In the genomic region with DNA sequence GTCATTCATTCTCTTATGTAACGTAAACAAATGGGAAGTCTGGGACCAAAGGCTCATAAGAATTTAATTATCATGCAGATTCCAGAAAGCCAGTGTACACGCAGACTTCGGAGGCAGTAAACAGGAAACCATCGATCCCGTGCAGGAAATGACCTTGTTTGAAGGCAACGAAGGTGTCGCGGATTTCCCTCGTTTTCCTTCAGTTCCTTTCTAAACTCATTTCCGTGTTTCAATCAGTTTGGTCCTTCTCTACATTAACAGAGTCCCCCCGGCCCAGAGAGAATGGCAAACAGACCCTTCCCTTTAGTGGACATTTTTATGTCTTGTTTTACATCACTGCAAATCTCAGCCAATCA, we compare ENCODE assay signal across 8 cellular contexts. TPM values are rescaled to one million over a fixed set of nuclear protein-coding genes. Genes with fewer than 3 reads are reported as not detected.
A peak's percentile ranks its signal among the peaks of the same experiment; 100 is the strongest.
DNase-seq lines count a peak whose midpoint lies in the region; ATAC-seq, FAIRE-seq and TF ChIP-seq lines count a peak whose summit lies in the region.

No MANE protein-coding gene starts in this region.

- H3K4me2 ChIP-seq in A549, result peak overlapping the region; percentile 94

- H3K36me3 Mint-ChIP-seq in activated T-helper 1 cell treated with anti-CD3 and anti-CD28 coated beads, Interleukin-12 subunit alpha, Interleukin-12 subunit beta, Interleukin-2, Interleukin-4 antibody, amounts not matched to agents 30 ng/mL and 10 ng/mL and 1 ng/mL, durations not matched to agents 14 hours and 24 hours and 36 hours (ENCODE audit: low read depth), result peaks cover 2% of the 10 kb centered on the region

- peak overlapping the region; percentile 73 for H3K4me3 ChIP-seq in A549
- H3K4me3 ChIP-seq in left ventricle myocardium inferior, result peak overlapping the region; percentile 81
- H3K4me3 ChIP-seq in skin epidermis, result peak overlapping the region; percentile 64 to 89 (median 68)

- no peaks in the 10 kb centered on the region for H3K36me3 ChIP-seq in left ventricle myocardium inferior

- peak overlapping the region; percentile 93 for H3K4me3 Mint-ChIP-seq in activated T-helper 1 cell treated with anti-CD3 and anti-CD28 coated beads, Interleukin-12 subunit alpha, Interleukin-12 subunit beta, Interleukin-2, Interleukin-4 antibody, amounts not matched to agents 30 ng/mL and 10 ng/mL and 1 ng/mL, durations not matched to agents 14 hours and 24 hours and 36 hours

- CTCF ChIA-PET in A549 (lab: Yijun Ruan, JAX), result no interaction called here

- no peak for DNase-seq in A549 (ENCODE audit: low read depth in 1 of 2, low spot score in 1 of 2)
- no peak for DNase-seq in activated T-helper 1 cell treated with anti-CD3 and anti-CD28 coated beads, Interleukin-12 subunit alpha, Interleukin-12 subunit beta, Interleukin-2, Interleukin-4 antibody, amounts not matched to agents 30 ng/mL and 10 ng/mL and 1 ng/mL, durations not matched to agents 14 hours and 24 hours and 36 hours (ENCODE audit: low spot score)
- no peak for DNase-seq in left ventricle myocardium inferior
- DNase-seq in NCI-H82 (lab: John Stamatoyannopoulos, UW), result no peak
- DNase-seq in SKM-1 (lab: John Stamatoyannopoulos, UW; ENCODE audit: unreplicated experiment), result no peak

- TF ChIP-seq CTCF in A549 (IDR thresholded peaks at IDR 0.05), result no peak
- TF ChIP-seq CTCF in left ventricle myocardium inferior (IDR thresholded peaks at IDR 0.05; ENCODE audit: borderline replicate concordance), result no peak

- no peaks in the 10 kb centered on the region for H3K9me3 Mint-ChIP-seq in activated T-helper 1 cell treated with anti-CD3 and anti-CD28 coated beads, Interleukin-12 subunit alpha, Interleukin-12 subunit beta, Interleukin-2, Interleukin-4 antibody, amounts not matched to agents 30 ng/mL and 10 ng/mL and 1 ng/mL, durations not matched to agents 14 hours and 24 hours and 36 hours

- WGBS in A549 (ENCODE audit: missing lambda C conversion rate), result 2% methylated on average over 11 of the region's 11 CpGs

- TF ChIP-seq RAD21 in A549 (conservative IDR thresholded peaks at IDR 0.05 in 1 of 2, IDR thresholded peaks at IDR 0.05 in 1 of 2), result no peak

- peak overlapping the region; percentile 99 for H3K27ac Mint-ChIP-seq in activated T-helper 1 cell treated with anti-CD3 and anti-CD28 coated beads, Interleukin-12 subunit alpha, Interleukin-12 subunit beta, Interleukin-2, Interleukin-4 antibody, amounts not matched to agents 30 ng/mL and 10 ng/mL and 1 ng/mL, durations not matched to agents 14 hours and 24 hours and 36 hours

- H3K27me3 ChIP-seq in left ventricle myocardium inferior (ENCODE audit: low read depth), result no peaks in the 10 kb centered on the region

- H3K27me3 Mint-ChIP-seq in activated T-helper 1 cell treated with anti-CD3 and anti-CD28 coated beads, Interleukin-12 subunit alpha, Interleukin-12 subunit beta, Interleukin-2, Interleukin-4 antibody, amounts not matched to agents 30 ng/mL and 10 ng/mL and 1 ng/mL, durations not matched to agents 14 hours and 24 hours and 36 hours (ENCODE audit: insufficient read depth), result no peaks in the 10 kb centered on the region

- ATAC-seq in A549, result peak; percentile 36 to 45; a peak in 5 of 6 replicates
- peak; percentile 20 for ATAC-seq in GM18867 (IDR thresholded peaks at IDR 0.05; ENCODE audit: unreplicated experiment)
- ATAC-seq in HG03060 (IDR thresholded peaks at IDR 0.05; ENCODE audit: low read depth, unreplicated experiment), result peak; percentile 13

- no peak for TF ChIP-seq EP300 in A549 (IDR thresholded peaks at IDR 0.05)

- H3K4me1 ChIP-seq in A549, result peaks cover 8% of the 10 kb centered on the region; the same call in 2 of the 3 replicates
- peaks cover 20% of the 10 kb centered on the region for H3K4me1 ChIP-seq in left ventricle myocardium inferior

- H3K27ac ChIP-seq in A549 (peak overlapping the region; percentile 93 to 98), left ventricle myocardium inferior (replicated peaks) (peak overlapping the region; percentile 100), skin epidermis (peak overlapping the region; percentile 20 to 100 (median 99))

- FAIRE-seq in A549 (lab: Jason Lieb, UNC), result peak; percentile 89

- intact Hi-C loops in activated T-helper 1 cell treated with anti-CD3 and anti-CD28 coated beads, Interleukin-12 subunit alpha, Interleukin-12 subunit beta, Interleukin-2, Interleukin-4 antibody, amounts not matched to agents 30 ng/mL and 10 ng/mL and 1 ng/mL, durations not matched to agents 14 hours and 24 hours and 36 hours (cut with micrococcal nuclease), result loop anchor here (1.0 kb wide), 8 partner anchors 9 to 837 kb away; a partner anchor contains a TSS
- intact Hi-C loops in left ventricle myocardium inferior (cut with micrococcal nuclease), result no loop called here

- no peak for TF ChIP-seq POLR2A in A549 (IDR thresholded peaks at IDR 0.05; ENCODE audit: low read length)

- POLR2A ChIA-PET in A549 (lab: Yijun Ruan, JAX), result no interaction called here

- H3K4me1 Mint-ChIP-seq in activated T-helper 1 cell treated with anti-CD3 and anti-CD28 coated beads, Interleukin-12 subunit alpha, Interleukin-12 subunit beta, Interleukin-2, Interleukin-4 antibody, amounts not matched to agents 30 ng/mL and 10 ng/mL and 1 ng/mL, durations not matched to agents 14 hours and 24 hours and 36 hours (ENCODE audit: low read depth), result peaks cover 19% of the 10 kb centered on the region

- H3K9me3 ChIP-seq in A549, result no peaks in the 10 kb centered on the region
- no peaks in the 10 kb centered on the region for H3K9me3 ChIP-seq in left ventricle myocardium inferior (replicated peaks)

TF ChIP-seq in A549, 52 proteins besides CTCF, POLR2A, EP300 and RAD21 (continues in another document):
- TF ChIP-seq FOSB (CRISPR knock-in tag; IDR thresholded peaks at IDR 0.05) (no peak), RNF2 (IDR thresholded peaks at IDR 0.05; ENCODE audit: borderline replicate concordance, low read depth) (no peak), HOXB13 (CRISPR knock-in tag; IDR thresholded peaks at IDR 0.05; ENCODE audit: low read depth) (no peak), RFX5 (IDR thresholded peaks at IDR 0.05) (0 out of 2 replicates have a peak, but pooled peaks have one; percentile 46), CEBPB (IDR thresholded peaks at IDR 0.05) (no peak), NR3C1 (IDR thresholded peaks at IDR 0.05) (no peak), TP53 (CRISPR knock-in tag; IDR thresholded peaks at IDR 0.05) (no peak; the same call in 1 of the 2 replicates), PHF8 (IDR thresholded peaks at IDR 0.05; ENCODE audit: borderline replicate concordance, low read depth) (peak; percentile 45; the same call in 1 of the 2 replicates), BHLHE40 (IDR thresholded peaks at IDR 0.05; ENCODE audit: low read depth, low read length) (no peak)
- TF ChIP-seq, protein P1, sequence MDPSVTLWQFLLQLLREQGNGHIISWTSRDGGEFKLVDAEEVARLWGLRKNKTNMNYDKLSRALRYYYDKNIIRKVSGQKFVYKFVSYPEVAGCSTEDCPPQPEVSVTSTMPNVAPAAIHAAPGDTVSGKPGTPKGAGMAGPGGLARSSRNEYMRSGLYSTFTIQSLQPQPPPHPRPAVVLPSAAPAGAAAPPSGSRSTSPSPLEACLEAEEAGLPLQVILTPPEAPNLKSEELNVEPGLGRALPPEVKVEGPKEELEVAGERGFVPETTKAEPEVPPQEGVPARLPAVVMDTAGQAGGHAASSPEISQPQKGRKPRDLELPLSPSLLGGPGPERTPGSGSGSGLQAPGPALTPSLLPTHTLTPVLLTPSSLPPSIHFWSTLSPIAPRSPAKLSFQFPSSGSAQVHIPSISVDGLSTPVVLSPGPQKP (IDR thresholded peaks at IDR 0.05; ENCODE audit: low read depth, low read length), result no peak
- TF ChIP-seq, protein P2, sequence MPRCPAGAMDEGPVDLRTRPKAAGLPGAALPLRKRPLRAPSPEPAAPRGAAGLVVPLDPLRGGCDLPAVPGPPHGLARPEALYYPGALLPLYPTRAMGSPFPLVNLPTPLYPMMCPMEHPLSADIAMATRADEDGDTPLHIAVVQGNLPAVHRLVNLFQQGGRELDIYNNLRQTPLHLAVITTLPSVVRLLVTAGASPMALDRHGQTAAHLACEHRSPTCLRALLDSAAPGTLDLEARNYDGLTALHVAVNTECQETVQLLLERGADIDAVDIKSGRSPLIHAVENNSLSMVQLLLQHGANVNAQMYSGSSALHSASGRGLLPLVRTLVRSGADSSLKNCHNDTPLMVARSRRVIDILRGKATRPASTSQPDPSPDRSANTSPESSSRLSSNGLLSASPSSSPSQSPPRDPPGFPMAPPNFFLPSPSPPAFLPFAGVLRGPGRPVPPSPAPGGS (IDR thresholded peaks at IDR 0.05), result no peak

RNA-seq across cellular contexts. Expression of a gene that starts 6.3 kb away (rescaled TPM):
- polyA plus RNA-seq in A549 (2011; rRNA removed) (7.0 and 9.5 TPM in 2 replicates), A549 (2017; fragmentation: RNase III; extraction: RNeasy Plus Mini Kit Qiagen cat#74134 plus additional on column Dnase treatment) (7.4 to 7.6 TPM (median 7.4 TPM) in 3 replicates)
- polyA plus RNA-seq in A549 (2012; cell fraction: cytosol; rRNA removed), result 4.2 and 5.4 TPM in 2 replicates
- 9.0 and 9.6 TPM in 2 replicates for polyA plus RNA-seq in A549 (2012; cell fraction: nucleus; rRNA removed)
- polyA minus RNA-seq in A549 (2011; rRNA and poly(A)+ RNA removed), result 9.1 and 12.1 TPM in 2 replicates
- 19.9 and 20.7 TPM in 2 replicates for total RNA-seq in activated T-helper 1 cell treated with anti-CD3 and anti-CD28 coated beads, Interleukin-12 subunit alpha, Interleukin-12 subunit beta, Interleukin-2, Interleukin-4 antibody, amounts not matched to agents 30 ng/mL and 10 ng/mL and 1 ng/mL, durations not matched to agents 14 hours and 24 hours and 36 hours
- 22.1 TPM for total RNA-seq in left ventricle myocardium inferior

RNA-seq across cellular contexts. Expression of a gene that starts 39.9 kb away (rescaled TPM):
- polyA plus RNA-seq in A549 (2011; rRNA removed), result not detected in 2 replicates
- polyA plus RNA-seq in A549 (2012; cell fraction: cytosol; rRNA removed), result not detected in 2 replicates
- polyA plus RNA-seq in A549 (2012; cell fraction: nucleus; rRNA removed), result not detected in 2 replicates
- not detected in 3 replicates for polyA plus RNA-seq in A549 (2017; fragmentation: RNase III; extraction: RNeasy Plus Mini Kit Qiagen cat#74134 plus additional on column Dnase treatment)
- 0.17 TPM in 1 of 2 replicates, not detected in the other for polyA minus RNA-seq in A549 (2011; rRNA and poly(A)+ RNA removed)
- total RNA-seq in activated T-helper 1 cell treated with anti-CD3 and anti-CD28 coated beads, Interleukin-12 subunit alpha, Interleukin-12 subunit beta, Interleukin-2, Interleukin-4 antibody, amounts not matched to agents 30 ng/mL and 10 ng/mL and 1 ng/mL, durations not matched to agents 14 hours and 24 hours and 36 hours, result 0.60 and 0.71 TPM in 2 replicates
- total RNA-seq in left ventricle myocardium inferior, result 5.5 TPM

RNA-seq across cellular contexts. Expression of a gene that starts 55.8 kb away (rescaled TPM):
- 31.8 and 34.1 TPM in 2 replicates for polyA plus RNA-seq in A549 (2011; rRNA removed)
- 16.3 and 17.1 TPM in 2 replicates for polyA plus RNA-seq in A549 (2012; cell fraction: cytosol; rRNA removed)
- polyA plus RNA-seq in A549 (2012; cell fraction: nucleus; rRNA removed), result 11.7 and 14.9 TPM in 2 replicates
- polyA plus RNA-seq in A549 (2017; fragmentation: RNase III; extraction: RNeasy Plus Mini Kit Qiagen cat#74134 plus additional on column Dnase treatment), result 15.6 to 19.4 TPM (median 17.6 TPM) in 3 replicates
- 32.5 and 39.8 TPM in 2 replicates for polyA minus RNA-seq in A549 (2011; rRNA and poly(A)+ RNA removed)
- total RNA-seq in activated T-helper 1 cell treated with anti-CD3 and anti-CD28 coated beads, Interleukin-12 subunit alpha, Interleukin-12 subunit beta, Interleukin-2, Interleukin-4 antibody, amounts not matched to agents 30 ng/mL and 10 ng/mL and 1 ng/mL, durations not matched to agents 14 hours and 24 hours and 36 hours, result 38.2 and 39.4 TPM in 2 replicates
- total RNA-seq in left ventricle myocardium inferior, result 15.4 TPM
